In genomic region chr9:84554069-84554659, GRCh38 we compare ENCODE assay signal across 30 cellular contexts.
"Had no signal": no experiment of that assay in that cellular context is flagged by ENCODE, and none has a peak within 500 bp of the region (broad histone marks: within the 10 kb centered on the region; RNA-seq: fewer than 3 reads in every experiment).

No MANE protein-coding gene starts in this region.

- H3K36me3 ChIP-seq: breast epithelium, left ventricle myocardium inferior, neutrophil, upper lobe of left lung, vagina, WERI-Rb-1 had no signal

- H3K4me1 Mint-ChIP-seq: activated CD8-positive, alpha-beta memory T cell treated with anti-CD3 and anti-CD28 coated beads, Interleukin-2, amount 10 ng/mL, durations not matched to agents 7 days and 5 days; activated naive CD4-positive, alpha-beta T cell treated with anti-CD3 and anti-CD28 coated beads, Interleukin-2, amount 50 U/mL, for 24 hours; activated naive CD8-positive, alpha-beta T cell treated with anti-CD3 and anti-CD28 coated beads, Interleukin-2, amount 50 U/mL, for 24 hours; central memory CD8-positive, alpha-beta T cell; stimulated activated effector memory CD8-positive, alpha-beta T cell treated with anti-CD3 and anti-CD28 coated beads, Interleukin-12 subunit alpha, Interleukin-12 subunit beta, amount 100 ng/mL, for 72 hours had no signal

- H3K4me3 ChIP-seq: breast epithelium, left ventricle myocardium inferior, lung, mucosa of descending colon, skin epidermis, upper lobe of left lung, vagina had no signal

- H3K9me3 ChIP-seq: mucosa of descending colon, neutrophil, upper lobe of left lung, vagina had no signal

- H3K27ac Mint-ChIP-seq: activated CD8-positive, alpha-beta memory T cell treated with anti-CD3 and anti-CD28 coated beads, Interleukin-2, amount 10 ng/mL, durations not matched to agents 7 days and 5 days; activated CD8-positive, alpha-beta T cell treated with anti-CD3 and anti-CD28 coated beads, Interleukin-2, amount 10 ng/mL, durations not matched to agents 7 days and 5 days; activated naive CD4-positive, alpha-beta T cell treated with anti-CD3 and anti-CD28 coated beads, Interleukin-2, amount 50 U/mL, for 24 hours; activated naive CD8-positive, alpha-beta T cell treated with anti-CD3 and anti-CD28 coated beads, Interleukin-2, amount 50 U/mL, for 24 hours; activated T-helper 2 cell treated with anti-CD3 and anti-CD28 coated beads, Interferon-gamma antibody, Interleukin-2, Interleukin-4, amounts not matched to agents 10 μg/mL and 5 μg/mL and 100 μg/mL, durations not matched to agents 14 hours and 24 hours and 36 hours; natural killer cell treated with Interleukin-12 subunit alpha and Interleukin-12 subunit beta and Interleukin-15 and Interleukin-18, amount 100 ng/mL, for 72 hours; progenitor cell of endocrine pancreas; stimulated activated effector memory CD8-positive, alpha-beta T cell treated with anti-CD3 and anti-CD28 coated beads, Interleukin-12 subunit alpha, Interleukin-12 subunit beta, amount 100 ng/mL, for 72 hours; stimulated activated naive CD8-positive, alpha-beta T cell treated with anti-CD3 and anti-CD28 coated beads, Interleukin-15, Interleukin-2, amounts not matched to agents 100 ng/mL and 50 ng/mL, for 24 hours; T-helper 1 cell treated with Interleukin-12 subunit alpha and Interleukin-12 subunit beta and Interleukin-4 antibody, amounts not matched to agents 30 μg/mL and 1 μg/mL, for 36 hours had no signal

- H3K4me3 Mint-ChIP-seq: activated CD8-positive, alpha-beta memory T cell treated with anti-CD3 and anti-CD28 coated beads, Interleukin-2, amount 10 ng/mL, durations not matched to agents 7 days and 5 days; activated CD8-positive, alpha-beta T cell treated with anti-CD3 and anti-CD28 coated beads, Interleukin-2, amount 10 ng/mL, durations not matched to agents 7 days and 5 days; activated naive CD4-positive, alpha-beta T cell treated with anti-CD3 and anti-CD28 coated beads, Interleukin-2, amount 50 U/mL, for 24 hours; activated naive CD8-positive, alpha-beta T cell treated with anti-CD3 and anti-CD28 coated beads, Interleukin-2, amount 50 U/mL, for 24 hours; central memory CD8-positive, alpha-beta T cell; natural killer cell treated with Interleukin-12 subunit alpha and Interleukin-12 subunit beta and Interleukin-15 and Interleukin-18, amount 100 ng/mL, for 72 hours; stimulated activated effector memory CD8-positive, alpha-beta T cell treated with anti-CD3 and anti-CD28 coated beads, Interleukin-12 subunit alpha, Interleukin-12 subunit beta, amount 100 ng/mL, for 72 hours; stimulated activated naive CD8-positive, alpha-beta T cell treated with anti-CD3 and anti-CD28 coated beads, Interleukin-15, Interleukin-2, amounts not matched to agents 100 ng/mL and 50 ng/mL, for 24 hours; T-helper 1 cell treated with Interleukin-12 subunit alpha and Interleukin-12 subunit beta and Interleukin-4 antibody, amounts not matched to agents 30 μg/mL and 1 μg/mL, for 36 hours had no signal

- H3K4me1 ChIP-seq: breast epithelium, left ventricle myocardium inferior, upper lobe of left lung had no signal

- H3K27me3 ChIP-seq: breast epithelium, neutrophil, upper lobe of left lung, vagina had no signal

- H3K27ac ChIP-seq: breast epithelium, epithelial cell of prostate, left ventricle myocardium inferior, neutrophil, skin epidermis, upper lobe of left lung, vagina, WERI-Rb-1 had no signal

- H3K9me3 Mint-ChIP-seq: activated T-helper 2 cell treated with anti-CD3 and anti-CD28 coated beads, Interferon-gamma antibody, Interleukin-2, Interleukin-4, amounts not matched to agents 10 μg/mL and 5 μg/mL and 100 μg/mL, durations not matched to agents 14 hours and 24 hours and 36 hours; central memory CD8-positive, alpha-beta T cell; natural killer cell treated with Interleukin-12 subunit alpha and Interleukin-12 subunit beta and Interleukin-15 and Interleukin-18, amount 100 ng/mL, for 72 hours; stimulated activated effector memory CD8-positive, alpha-beta T cell treated with anti-CD3 and anti-CD28 coated beads, Interleukin-12 subunit alpha, Interleukin-12 subunit beta, amount 100 ng/mL, for 72 hours; stimulated activated naive CD8-positive, alpha-beta T cell treated with anti-CD3 and anti-CD28 coated beads, Interleukin-15, Interleukin-2, amounts not matched to agents 100 ng/mL and 50 ng/mL, for 24 hours; T-helper 1 cell treated with Interleukin-12 subunit alpha and Interleukin-12 subunit beta and Interleukin-4 antibody, amounts not matched to agents 30 μg/mL and 1 μg/mL, for 36 hours had no signal

- H3K36me3 Mint-ChIP-seq: activated CD8-positive, alpha-beta memory T cell treated with anti-CD3 and anti-CD28 coated beads, Interleukin-2, amount 10 ng/mL, durations not matched to agents 7 days and 5 days; activated naive CD4-positive, alpha-beta T cell treated with anti-CD3 and anti-CD28 coated beads, Interleukin-2, amount 50 U/mL, for 24 hours; natural killer cell treated with Interleukin-12 subunit alpha and Interleukin-12 subunit beta and Interleukin-15 and Interleukin-18, amount 100 ng/mL, for 72 hours; stimulated activated effector memory CD8-positive, alpha-beta T cell treated with anti-CD3 and anti-CD28 coated beads, Interleukin-12 subunit alpha, Interleukin-12 subunit beta, amount 100 ng/mL, for 72 hours had no signal

- ATAC-seq: activated CD8-positive, alpha-beta memory T cell treated with anti-CD3 and anti-CD28 coated beads, Interleukin-2, amount 10 ng/mL, durations not matched to agents 7 days and 5 days; activated CD8-positive, alpha-beta T cell treated with anti-CD3 and anti-CD28 coated beads, Interleukin-2, amount 10 ng/mL, durations not matched to agents 7 days and 5 days; activated naive CD8-positive, alpha-beta T cell treated with anti-CD3 and anti-CD28 coated beads, Interleukin-2, amount 50 U/mL, for 24 hours; mucosa of descending colon; natural killer cell treated with Interleukin-12 subunit alpha and Interleukin-12 subunit beta and Interleukin-15 and Interleukin-18, amount 100 ng/mL, for 72 hours; sciatic nerve; stimulated activated effector memory CD8-positive, alpha-beta T cell treated with anti-CD3 and anti-CD28 coated beads, Interleukin-12 subunit alpha, Interleukin-12 subunit beta, amount 100 ng/mL, for 72 hours had no signal

- DNase-seq: activated CD4-positive, alpha-beta T cell treated with anti-CD3 and anti-CD28 coated beads, Interleukin-2, amount 50 U/mL, for 1 hour; activated CD4-positive, CD25-positive, alpha-beta regulatory T cell treated with anti-CD3 and anti-CD28 coated beads, Interleukin-2, amount 50 U/mL, for 72 hours; activated CD8-positive, alpha-beta memory T cell treated with anti-CD3 and anti-CD28 coated beads, Interleukin-2, amount 10 ng/mL, durations not matched to agents 7 days and 5 days; activated CD8-positive, alpha-beta T cell treated with anti-CD3 and anti-CD28 coated beads, Interleukin-2, amount 10 ng/mL, durations not matched to agents 7 days and 5 days; activated naive CD8-positive, alpha-beta T cell treated with anti-CD3 and anti-CD28 coated beads, Interleukin-2, amount 50 U/mL, for 24 hours; activated T-cell treated with anti-CD3 and anti-CD28 coated beads, Interleukin-2, amount 50 U/mL, for 48 hours; amygdala; dermis blood vessel endothelial cell; effector CD4-positive, alpha-beta T cell; left ventricle myocardium inferior; mucosa of descending colon; stimulated activated CD4-positive, alpha-beta T cell treated with anti-CD3 and anti-CD28 coated beads, Interleukin-4, amount 100 ng/mL, for 24 hours; T-helper 9 cell; upper lobe of left lung; WERI-Rb-1 had no signal

- H3K27me3 Mint-ChIP-seq: activated naive CD8-positive, alpha-beta T cell treated with anti-CD3 and anti-CD28 coated beads, Interleukin-2, amount 50 U/mL, for 24 hours; progenitor cell of endocrine pancreas had no signal
